ENCODE assay signal across 9 cellular contexts in genomic region chr6:89357390-89357789, GRCh38. TPM values are rescaled to one million over a fixed set of nuclear protein-coding genes. Genes with fewer than 3 reads are reported as not detected.
DNase-seq lines count a peak whose midpoint lies in the region; ATAC-seq and TF ChIP-seq lines count a peak whose summit lies in the region.
"Had no signal": no experiment of that assay in that cellular context is flagged by ENCODE, and none has a peak within 500 bp of the region (broad histone marks: within the 10 kb centered on the region; RNA-seq: fewer than 3 reads in every experiment).

No MANE protein-coding gene starts in this region.

- no peak for TF ChIP-seq POLR2A in spleen (IDR thresholded peaks at IDR 0.05)

- no peaks in the 10 kb centered on the region for H3K9me3 ChIP-seq in spleen

- H3K27ac ChIP-seq in spleen, result peak overlapping the region; percentile 59 to 86 (median 76)
- H3K27ac ChIP-seq in dorsolateral prefrontal cortex, result no peak overlapping the region

- H3K4me3 ChIP-seq in spleen (peak overlapping the region in 7 of 8 donors; percentile 4 to 56 (median 19)), dorsolateral prefrontal cortex (peak overlapping the region in 13 of 59 donors; percentile 14 to 37 (median 21))

- no peaks in the 10 kb centered on the region for H3K36me3 ChIP-seq in spleen

- H3K4me1 Mint-ChIP-seq in activated CD4-positive, alpha-beta T cell treated with anti-CD3 and anti-CD28 coated beads, Interleukin-2, amount 10 ng/mL, durations not matched to agents 7 days and 5 days, result peaks cover 63% of the 10 kb centered on the region
- peaks cover 53% of the 10 kb centered on the region for H3K4me1 Mint-ChIP-seq in T-helper 1 cell treated with Interleukin-12 subunit alpha and Interleukin-12 subunit beta and Interleukin-4 antibody, amounts not matched to agents 30 μg/mL and 1 μg/mL, for 36 hours (ENCODE audit: low read depth)

- DNase-seq in activated CD4-positive, alpha-beta T cell treated with anti-CD3 and anti-CD28 coated beads, Interleukin-2, amount 10 ng/mL, durations not matched to agents 7 days and 5 days, result peak; percentile 42
- no peak for DNase-seq in activated CD4-positive, alpha-beta T cell treated with anti-CD3 and anti-CD28 coated beads, Interleukin-2, amount 50 U/mL, for 1 hour
- DNase-seq in spleen (no peak), dorsolateral prefrontal cortex (no peak), cerebellar nuclear complex (lab: John Stamatoyannopoulos, UW) (no peak), HUDEP-2 (lab: John Stamatoyannopoulos, UW; ENCODE audit: unreplicated experiment in 76 of 76) (no peak)

- peaks cover 2% of the 10 kb centered on the region for H3K9me3 Mint-ChIP-seq in activated CD4-positive, alpha-beta T cell treated with anti-CD3 and anti-CD28 coated beads, Interleukin-2, amount 10 ng/mL, durations not matched to agents 7 days and 5 days
- no peaks in the 10 kb centered on the region for H3K9me3 Mint-ChIP-seq in T-helper 1 cell treated with Interleukin-12 subunit alpha and Interleukin-12 subunit beta and Interleukin-4 antibody, amounts not matched to agents 30 μg/mL and 1 μg/mL, for 36 hours

- H3K27me3 ChIP-seq in spleen (replicated peaks in 1 of 7), result no peaks in the 10 kb centered on the region
- H3K27me3 ChIP-seq in dorsolateral prefrontal cortex, result no peaks in the 10 kb centered on the region

- CTCF ChIA-PET in activated CD4-positive, alpha-beta T cell treated with anti-CD3 and anti-CD28 coated beads, Interleukin-2, amount 10 ng/mL, durations not matched to agents 7 days and 5 days (lab: Charles Lee), result interaction anchor here (2.4 to 2.5 kb wide), 2 partner anchors 9 to 14 kb away, joined by 8 to 11 read pairs; no protein-coding TSS in a partner anchor

- H3K27ac Mint-ChIP-seq in activated CD4-positive, alpha-beta T cell treated with anti-CD3 and anti-CD28 coated beads, Interleukin-2, amount 10 ng/mL, durations not matched to agents 7 days and 5 days, result peak overlapping the region; percentile 91
- H3K27ac Mint-ChIP-seq in T-helper 1 cell treated with Interleukin-12 subunit alpha and Interleukin-12 subunit beta and Interleukin-4 antibody, amounts not matched to agents 30 μg/mL and 1 μg/mL, for 36 hours, result peak overlapping the region; percentile 94

- peak; percentile 60 for ATAC-seq in HG02943 (IDR thresholded peaks at IDR 0.05; ENCODE audit: low read depth, unreplicated experiment)

- 4 to 12% (median 7%) methylated on average over 3 of the region's 3 CpGs for WGBS in spleen, 5 donors

- no peak for TF ChIP-seq CTCF in spleen (IDR thresholded peaks at IDR 0.05 in 8 of 11, conservative IDR thresholded peaks at IDR 0.05 in 3 of 11)
- no peak for TF ChIP-seq CTCF in dorsolateral prefrontal cortex (IDR thresholded peaks at IDR 0.05 in 54 of 56, conservative IDR thresholded peaks at IDR 0.05 in 2 of 56; ENCODE audit: low read depth in 1 of 56, partially characterized antibody in 56 of 56)

- intact Hi-C loops in spleen (cut with DNase I; ENCODE audit: low total_unique reads), result no loop called here
- intact Hi-C loops in dorsolateral prefrontal cortex (cut with DNase I), result loop anchor here (10.0 kb wide), 2 partner anchors 277 to 383 kb away; partner anchors contain the start of gene LYRM2 (in 1 of the 2)

- H3K27me3 Mint-ChIP-seq in activated CD4-positive, alpha-beta T cell treated with anti-CD3 and anti-CD28 coated beads, Interleukin-2, amount 10 ng/mL, durations not matched to agents 7 days and 5 days, result no peaks in the 10 kb centered on the region
- H3K27me3 Mint-ChIP-seq in T-helper 1 cell treated with Interleukin-12 subunit alpha and Interleukin-12 subunit beta and Interleukin-4 antibody, amounts not matched to agents 30 μg/mL and 1 μg/mL, for 36 hours (ENCODE audit: low read depth), result no peaks in the 10 kb centered on the region

- peak overlapping the region; percentile 74 for H3K4me3 Mint-ChIP-seq in activated CD4-positive, alpha-beta T cell treated with anti-CD3 and anti-CD28 coated beads, Interleukin-2, amount 10 ng/mL, durations not matched to agents 7 days and 5 days
- peak overlapping the region; percentile 86 for H3K4me3 Mint-ChIP-seq in T-helper 1 cell treated with Interleukin-12 subunit alpha and Interleukin-12 subunit beta and Interleukin-4 antibody, amounts not matched to agents 30 μg/mL and 1 μg/mL, for 36 hours

- peaks cover 16 to 79% (median 47%) of the 10 kb centered on the region in 6 donors for H3K4me1 ChIP-seq in spleen

- POLR2A ChIA-PET in activated CD4-positive, alpha-beta T cell treated with anti-CD3 and anti-CD28 coated beads, Interleukin-2, amount 10 ng/mL, durations not matched to agents 7 days and 5 days (lab: Charles Lee), result interaction anchor here (0.7 to 0.9 kb wide), 2 partner anchors 59 to 277 kb away, joined by 3 read pairs; partner anchors contain the start of gene PNRC1

- H3K36me3 Mint-ChIP-seq in activated CD4-positive, alpha-beta T cell treated with anti-CD3 and anti-CD28 coated beads, Interleukin-2, amount 10 ng/mL, durations not matched to agents 7 days and 5 days (ENCODE audit: low read depth), result peaks cover 3% of the 10 kb centered on the region
- peaks cover 1% of the 10 kb centered on the region for H3K36me3 Mint-ChIP-seq in T-helper 1 cell treated with Interleukin-12 subunit alpha and Interleukin-12 subunit beta and Interleukin-4 antibody, amounts not matched to agents 30 μg/mL and 1 μg/mL, for 36 hours (ENCODE audit: low read depth)

RNA-seq across cellular contexts. Expression of gene UBE2J1, which starts 4.9 kb away (rescaled TPM):
- total RNA-seq in activated CD4-positive, alpha-beta T cell treated with anti-CD3 and anti-CD28 coated beads, Interleukin-2, amount 10 ng/mL, durations not matched to agents 7 days and 5 days, result 10 to 100 TPM; 25.9 to 30.9 TPM
- total RNA-seq in spleen (100 to 1,000 TPM in 1 of 7 donors, 10 to 100 TPM in 6; 69.7 to 115 (median 72.9) TPM), dorsolateral prefrontal cortex (10 to 100 TPM; 16.6 to 28.5 (median 23.0) TPM)
- polyA plus RNA-seq in spleen, result 10 to 100 TPM; 48.3 to 62.3 (median 49.2) TPM

RNA-seq across cellular contexts. Expression of gene GABRR2, which starts 42.3 kb away (rescaled TPM):
- total RNA-seq in activated CD4-positive, alpha-beta T cell treated with anti-CD3 and anti-CD28 coated beads, Interleukin-2, amount 10 ng/mL, durations not matched to agents 7 days and 5 days, result under 1 TPM; 0.30 to 0.77 TPM
- total RNA-seq in spleen (10 to 100 TPM in 1 of 7 donors, 1 to 10 TPM in 6; 1.7 to 13.0 (median 4.9) TPM), dorsolateral prefrontal cortex (1 to 10 TPM in 22 of 120 experiments, under 1 TPM in 61, not detected in 37; 0.28 to 3.0 (median 0.72) TPM)
- under 1 TPM; 0.32 to 0.48 (median 0.33) TPM for polyA plus RNA-seq in spleen

RNA-seq across cellular contexts. Expression of gene RRAGD, which starts 54.7 kb away (rescaled TPM):
- 1 to 10 TPM; 8.8 TPM for total RNA-seq in activated CD4-positive, alpha-beta T cell treated with anti-CD3 and anti-CD28 coated beads, Interleukin-2, amount 10 ng/mL, durations not matched to agents 7 days and 5 days
- total RNA-seq in spleen (10 to 100 TPM; 11.0 to 26.5 (median 18.5) TPM), dorsolateral prefrontal cortex (10 to 100 TPM; 31.7 to 65.1 (median 45.2) TPM)
- polyA plus RNA-seq in spleen, result 1 to 10 TPM; 3.1 to 7.9 (median 4.6) TPM
- polyA plus RNA-seq: BJ had no signal

Comparison
In these comparisons a context has a peak if more than half of its experiments do, and no peak if none do; other contexts are left out.
1. H3K27ac ChIP-seq: peak in spleen (8 of 8); none in dorsolateral prefrontal cortex (0 of 59).